8 cellular contexts compared by ENCODE assay signal in the genomic region with DNA sequence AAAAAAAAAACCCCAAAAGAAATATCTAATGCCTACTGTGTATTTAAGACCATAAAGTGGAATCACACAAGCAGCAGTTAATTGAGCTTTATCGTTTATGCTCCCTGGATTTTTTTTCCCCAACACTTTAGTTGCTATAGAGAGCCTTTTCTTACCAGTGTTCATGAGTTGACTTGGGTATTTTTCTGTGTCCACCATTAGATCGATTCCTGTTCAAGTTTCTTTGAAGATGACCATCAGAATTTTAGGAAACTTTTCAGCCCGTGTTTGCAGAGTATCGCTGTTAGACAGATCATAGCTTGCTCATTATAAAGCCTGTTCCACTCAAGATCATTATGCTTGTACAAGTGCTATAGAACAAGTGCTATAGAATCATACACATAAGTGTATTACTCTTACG. TPM values are rescaled to one million over a fixed set of nuclear protein-coding genes. Genes with fewer than 3 reads are reported as not detected.
DNase-seq lines count a peak whose midpoint lies in the region; ATAC-seq and TF ChIP-seq lines count a peak whose summit lies in the region.

No MANE protein-coding gene starts in this region.

- DNase-seq in activated T-cell treated with anti-CD3 and anti-CD28 coated beads, Interleukin-2, amount 50 U/mL, for 4 hours = no peak
- no peak for DNase-seq in activated T-cell treated with anti-CD3 and anti-CD28 coated beads, Interleukin-2, amount 50 U/mL, for 48 hours
- DNase-seq in activated CD8-positive, alpha-beta T cell treated with anti-CD3 and anti-CD28 coated beads, Interleukin-2, amount 10 ng/mL, durations not matched to agents 7 days and 5 days = no peak
- DNase-seq in left lung = no peak
- DNase-seq in transverse colon = no peak
- DNase-seq in caudate nucleus (lab: John Stamatoyannopoulos, UW) = no peak
- no peak for DNase-seq in hypothalamus (lab: John Stamatoyannopoulos, UW)

- POLR2A ChIA-PET in activated CD8-positive, alpha-beta T cell treated with anti-CD3 and anti-CD28 coated beads, Interleukin-2, amount 10 ng/mL, durations not matched to agents 7 days and 5 days (lab: Charles Lee) = no interaction called here

- no peaks in the 10 kb centered on the region for H3K36me3 Mint-ChIP-seq in activated T-cell treated with anti-CD3 and anti-CD28 coated beads, Interleukin-2, amount 50 U/mL, for 4 hours (ENCODE audit: insufficient read depth)
- no peaks in the 10 kb centered on the region for H3K36me3 Mint-ChIP-seq in activated CD8-positive, alpha-beta T cell treated with anti-CD3 and anti-CD28 coated beads, Interleukin-2, amount 10 ng/mL, durations not matched to agents 7 days and 5 days (ENCODE audit: low read depth)

- H3K27ac ChIP-seq in left lung = peak overlapping the region in 1 of 2 donors; percentile 81
- peak overlapping the region; percentile 86 to 98 (median 94) for H3K27ac ChIP-seq in transverse colon
- no peak overlapping the region for H3K27ac ChIP-seq in caudate nucleus (ENCODE audit: low read depth, low read length)

- in situ Hi-C loops in transverse colon (cut with MboI; ENCODE audit: low pct_ligation_motif_present in 1 of 4, low pct_unique_long_range_greater_than_20kb in 1 of 4, low sequenced_read_pairs in 3 of 4) = loop anchor here in 1 of 4 donors (25.0 kb wide), 1 partner anchor 414 kb away; no protein-coding TSS in a partner anchor

- H3K4me3 Mint-ChIP-seq in activated T-cell treated with anti-CD3 and anti-CD28 coated beads, Interleukin-2, amount 50 U/mL, for 4 hours = peak overlapping the region; percentile 82
- peak overlapping the region; percentile 82 for H3K4me3 Mint-ChIP-seq in activated CD8-positive, alpha-beta T cell treated with anti-CD3 and anti-CD28 coated beads, Interleukin-2, amount 10 ng/mL, durations not matched to agents 7 days and 5 days

- H3K4me3 ChIP-seq in left lung (peak overlapping the region; percentile 85 to 92), transverse colon (peak overlapping the region; percentile 7 to 99 (median 94))

- H3K36me3 ChIP-seq in left lung (no peaks in the 10 kb centered on the region), transverse colon (no peaks in the 10 kb centered on the region)

- intact Hi-C loops in left lung (cut with DNase I) (no loop called here), transverse colon (cut with DNase I; ENCODE audit: low total_unique reads) (no loop called here)

- H3K9me3 ChIP-seq in left lung = no peaks in the 10 kb centered on the region
- H3K9me3 ChIP-seq in transverse colon = no peaks in the 10 kb centered on the region

- ATAC-seq in activated T-cell treated with anti-CD3 and anti-CD28 coated beads, Interleukin-2, amount 50 U/mL, for 4 hours = no peak
- ATAC-seq in activated CD8-positive, alpha-beta T cell treated with anti-CD3 and anti-CD28 coated beads, Interleukin-2, amount 10 ng/mL, durations not matched to agents 7 days and 5 days = no peak
- no peak for ATAC-seq in left lung
- ATAC-seq in GM21367 (IDR thresholded peaks at IDR 0.05; ENCODE audit: unreplicated experiment) = no peak

- TF ChIP-seq POLR2A in transverse colon (IDR thresholded peaks at IDR 0.05) = no peak

- H3K27ac Mint-ChIP-seq in activated CD8-positive, alpha-beta T cell treated with anti-CD3 and anti-CD28 coated beads, Interleukin-2, amount 10 ng/mL, durations not matched to agents 7 days and 5 days = peak overlapping the region; percentile 20

- CTCF ChIA-PET in activated CD8-positive, alpha-beta T cell treated with anti-CD3 and anti-CD28 coated beads, Interleukin-2, amount 10 ng/mL, durations not matched to agents 7 days and 5 days (lab: Charles Lee) = interaction anchor here (0.9 to 2.1 kb wide), 10 partner anchors 10 to 331 kb away, joined by 3 to 10 read pairs (median 3); no protein-coding TSS in a partner anchor

- H3K4me1 ChIP-seq in left lung (peaks cover 0 to 5% of the 10 kb centered on the region in 2 donors), transverse colon (peaks cover 0 to 32% (median 8%) of the 10 kb centered on the region in 4 donors)

- no peaks in the 10 kb centered on the region for H3K9me3 Mint-ChIP-seq in activated T-cell treated with anti-CD3 and anti-CD28 coated beads, Interleukin-2, amount 50 U/mL, for 4 hours
- H3K9me3 Mint-ChIP-seq in activated CD8-positive, alpha-beta T cell treated with anti-CD3 and anti-CD28 coated beads, Interleukin-2, amount 10 ng/mL, durations not matched to agents 7 days and 5 days (ENCODE audit: insufficient read depth) = no peaks in the 10 kb centered on the region

- TF ChIP-seq CTCF in left lung (IDR thresholded peaks at IDR 0.05) (no peak), transverse colon (IDR thresholded peaks at IDR 0.05) (no peak)

- 14 to 20% methylated on average over 5 of the region's 5 CpGs for WGBS in transverse colon (ENCODE audit: low coverage in 1 of 2), 2 donors

- peaks cover 22% of the 10 kb centered on the region for H3K4me1 Mint-ChIP-seq in activated T-cell treated with anti-CD3 and anti-CD28 coated beads, Interleukin-2, amount 50 U/mL, for 4 hours (ENCODE audit: low read depth)
- H3K4me1 Mint-ChIP-seq in activated CD8-positive, alpha-beta T cell treated with anti-CD3 and anti-CD28 coated beads, Interleukin-2, amount 10 ng/mL, durations not matched to agents 7 days and 5 days (ENCODE audit: low read depth) = peaks cover 7% of the 10 kb centered on the region

- no peak for TF ChIP-seq EP300 in transverse colon (IDR thresholded peaks at IDR 0.05; ENCODE audit: low read depth)

- no peaks in the 10 kb centered on the region for H3K27me3 ChIP-seq in left lung
- H3K27me3 ChIP-seq in transverse colon = no peaks in the 10 kb centered on the region

- peaks cover 6% of the 10 kb centered on the region for H3K27me3 Mint-ChIP-seq in activated T-cell treated with anti-CD3 and anti-CD28 coated beads, Interleukin-2, amount 50 U/mL, for 4 hours (ENCODE audit: low read depth)
- H3K27me3 Mint-ChIP-seq in activated CD8-positive, alpha-beta T cell treated with anti-CD3 and anti-CD28 coated beads, Interleukin-2, amount 10 ng/mL, durations not matched to agents 7 days and 5 days (ENCODE audit: low read depth) = peaks cover 15% of the 10 kb centered on the region

RNA-seq across cellular contexts. Expression of gene RALGPS2, which starts 1.5 kb away (rescaled TPM):
- total RNA-seq in activated T-cell treated with anti-CD3 and anti-CD28 coated beads, Interleukin-2, amount 50 U/mL, for 4 hours = 1 to 10 TPM; 1.1 to 2.2 (median 1.8) TPM
- total RNA-seq in activated CD8-positive, alpha-beta T cell treated with anti-CD3 and anti-CD28 coated beads, Interleukin-2, amount 10 ng/mL, durations not matched to agents 7 days and 5 days = 1 to 10 TPM; 4.0 to 5.1 TPM
- total RNA-seq in left lung (10 to 100 TPM in 1 of 2 donors, 1 to 10 TPM in 1; 9.0 to 10.5 TPM), transverse colon (10 to 100 TPM; 21.5 to 50.8 (median 34.0) TPM)
